ENCODE assay signal across 29 cellular contexts in the genomic region with DNA sequence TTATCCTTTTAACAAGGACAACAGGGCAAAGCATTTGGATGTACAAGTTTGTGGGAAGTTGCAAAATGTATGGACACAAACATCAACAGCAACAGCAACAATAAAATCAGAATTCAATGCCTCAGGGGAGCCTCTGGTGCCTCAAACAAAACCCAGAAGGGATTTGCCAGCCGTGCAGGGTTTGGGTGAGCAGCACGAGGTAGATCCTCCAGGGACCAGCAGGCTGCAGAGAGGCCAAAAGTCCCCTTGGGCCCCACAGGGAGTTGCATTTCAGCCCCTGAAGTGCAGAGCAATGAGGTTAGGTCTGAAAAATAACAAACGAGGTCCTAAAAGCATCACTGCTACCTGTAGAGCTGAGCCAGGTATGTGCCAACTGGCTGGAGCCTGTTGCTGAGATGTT. TPM values are rescaled to one million over a fixed set of nuclear protein-coding genes. Genes with fewer than 3 reads are reported as not detected.
"Had no signal": no experiment of that assay in that cellular context is flagged by ENCODE, and none has a peak within 500 bp of the region (broad histone marks: within the 10 kb centered on the region; RNA-seq: fewer than 3 reads in every experiment).

No MANE protein-coding gene starts in this region.

- H3K4me1 Mint-ChIP-seq: activated CD4-positive, alpha-beta T cell treated with anti-CD3 and anti-CD28 coated beads for 36 hours; activated CD4-positive, alpha-beta T cell treated with anti-CD3 and anti-CD28 coated beads, Interleukin-2, amount 10 ng/mL, durations not matched to agents 24 days and 14 days; activated CD8-positive, alpha-beta memory T cell treated with anti-CD3 and anti-CD28 coated beads, Interleukin-2, amount 10 ng/mL, durations not matched to agents 7 days and 5 days; activated naive CD4-positive, alpha-beta T cell treated with anti-CD3 and anti-CD28 coated beads, Interleukin-2, amount 10 ng/mL, durations not matched to agents 7 days and 5 days; activated naive CD8-positive, alpha-beta T cell treated with anti-CD3 and anti-CD28 coated beads, Interleukin-2, amount 10 ng/mL, durations not matched to agents 7 days and 5 days had no signal

- H3K27ac Mint-ChIP-seq: activated CD4-positive, alpha-beta memory T cell treated with anti-CD3 and anti-CD28 coated beads for 36 hours; activated CD4-positive, alpha-beta T cell treated with anti-CD3 and anti-CD28 coated beads for 36 hours; activated CD4-positive, alpha-beta T cell treated with anti-CD3 and anti-CD28 coated beads, Interleukin-2, amount 10 ng/mL, durations not matched to agents 24 days and 14 days; activated CD8-positive, alpha-beta memory T cell treated with anti-CD3 and anti-CD28 coated beads, Interleukin-2, amount 10 ng/mL, durations not matched to agents 7 days and 5 days; activated CD8-positive, alpha-beta T cell treated with anti-CD3 and anti-CD28 coated beads, Interleukin-2, amount 10 ng/mL, durations not matched to agents 7 days and 5 days; activated naive CD4-positive, alpha-beta T cell treated with anti-CD3 and anti-CD28 coated beads, Interleukin-2, amount 10 ng/mL, durations not matched to agents 7 days and 5 days; activated naive CD4-positive, alpha-beta T cell treated with anti-CD3 and anti-CD28 coated beads, Interleukin-2, amount 50 U/mL, for 72 hours; activated naive CD8-positive, alpha-beta T cell treated with anti-CD3 and anti-CD28 coated beads, Interleukin-2, amount 10 ng/mL, durations not matched to agents 7 days and 5 days; activated T-helper 1 cell treated with anti-CD3 and anti-CD28 coated beads, Interleukin-12 subunit alpha, Interleukin-12 subunit beta, Interleukin-2, Interleukin-4 antibody, amounts not matched to agents 30 ng/mL and 10 ng/mL and 1 ng/mL, durations not matched to agents 14 hours and 24 hours and 36 hours; activated T-helper 2 cell treated with anti-CD3 and anti-CD28 coated beads, Interferon-gamma antibody, Interleukin-2, Interleukin-4, amounts not matched to agents 10 μg/mL and 5 μg/mL and 100 μg/mL, durations not matched to agents 14 hours and 24 hours and 36 hours; brain had no signal

- H3K9me3 Mint-ChIP-seq: activated CD4-positive, alpha-beta memory T cell treated with anti-CD3 and anti-CD28 coated beads for 36 hours; activated CD4-positive, alpha-beta T cell treated with anti-CD3 and anti-CD28 coated beads, Interleukin-2, amount 10 ng/mL, durations not matched to agents 24 days and 14 days; activated naive CD4-positive, alpha-beta T cell treated with anti-CD3 and anti-CD28 coated beads, Interleukin-2, amount 10 ng/mL, durations not matched to agents 7 days and 5 days; activated naive CD4-positive, alpha-beta T cell treated with anti-CD3 and anti-CD28 coated beads, Interleukin-2, amount 50 U/mL, for 72 hours; activated naive CD8-positive, alpha-beta T cell treated with anti-CD3 and anti-CD28 coated beads, Interleukin-2, amount 10 ng/mL, durations not matched to agents 7 days and 5 days; activated T-helper 1 cell treated with anti-CD3 and anti-CD28 coated beads, Interleukin-12 subunit alpha, Interleukin-12 subunit beta, Interleukin-2, Interleukin-4 antibody, amounts not matched to agents 30 ng/mL and 10 ng/mL and 1 ng/mL, durations not matched to agents 14 hours and 24 hours and 36 hours; activated T-helper 2 cell treated with anti-CD3 and anti-CD28 coated beads, Interferon-gamma antibody, Interleukin-2, Interleukin-4, amounts not matched to agents 10 μg/mL and 5 μg/mL and 100 μg/mL, durations not matched to agents 14 hours and 24 hours and 36 hours had no signal

- H3K36me3 Mint-ChIP-seq: activated CD4-positive, alpha-beta memory T cell treated with anti-CD3 and anti-CD28 coated beads for 36 hours; activated CD8-positive, alpha-beta memory T cell treated with anti-CD3 and anti-CD28 coated beads, Interleukin-2, amount 10 ng/mL, durations not matched to agents 7 days and 5 days; activated naive CD4-positive, alpha-beta T cell treated with anti-CD3 and anti-CD28 coated beads, Interleukin-2, amount 10 ng/mL, durations not matched to agents 7 days and 5 days; activated naive CD4-positive, alpha-beta T cell treated with anti-CD3 and anti-CD28 coated beads, Interleukin-2, amount 50 U/mL, for 72 hours; activated naive CD8-positive, alpha-beta T cell treated with anti-CD3 and anti-CD28 coated beads, Interleukin-2, amount 10 ng/mL, durations not matched to agents 7 days and 5 days; brain had no signal

- H3K27me3 ChIP-seq: ascending aorta, breast epithelium, cardiac muscle cell, colonic mucosa had no signal

- DNase-seq: activated CD4-positive, alpha-beta memory T cell treated with anti-CD3 and anti-CD28 coated beads for 36 hours; activated CD4-positive, alpha-beta T cell treated with anti-CD3 and anti-CD28 coated beads for 36 hours; activated CD4-positive, alpha-beta T cell treated with anti-CD3 and anti-CD28 coated beads, Interleukin-2, amount 10 ng/mL, durations not matched to agents 24 days and 14 days; activated CD4-positive, CD25-positive, alpha-beta regulatory T cell; activated CD4-positive, CD25-positive, alpha-beta regulatory T cell treated with anti-CD3 and anti-CD28 coated beads, Interleukin-2, amount 50 U/mL, for 72 hours; activated CD8-positive, alpha-beta memory T cell treated with anti-CD3 and anti-CD28 coated beads, Interleukin-2, amount 10 ng/mL, durations not matched to agents 7 days and 5 days; activated CD8-positive, alpha-beta memory T cell treated with anti-CD3 and anti-CD28 coated beads, Interleukin-2, amount 50 U/mL, for 4 hours; activated CD8-positive, alpha-beta T cell treated with anti-CD3 and anti-CD28 coated beads, Interleukin-2, amount 10 ng/mL, durations not matched to agents 7 days and 5 days; activated effector memory CD4-positive, alpha-beta T cell treated with anti-CD3 and anti-CD28 coated beads, Interleukin-2, amount 50 U/mL, for 16 hours; activated naive CD4-positive, alpha-beta T cell treated with anti-CD3 and anti-CD28 coated beads, Interleukin-2, amount 10 ng/mL, durations not matched to agents 7 days and 5 days; activated naive CD8-positive, alpha-beta T cell treated with anti-CD3 and anti-CD28 coated beads, Interleukin-2, amount 10 ng/mL, durations not matched to agents 7 days and 5 days; activated T-cell treated with anti-CD3 and anti-CD28 coated beads, Interleukin-2, amount 50 U/mL, for 1 hour; activated T-cell treated with anti-CD3 and anti-CD28 coated beads, Interleukin-2, amount 50 U/mL, for 48 hours; central memory CD4-positive, alpha-beta T cell; cerebellar nuclear complex; colonic mucosa; effector CD8-positive, alpha-beta T cell; foreskin fibroblast; T-helper 2 cell had no signal

- H3K27ac ChIP-seq: ascending aorta, breast epithelium, cardiac muscle cell, colonic mucosa, epithelial cell of prostate had no signal

- H3K4me1 ChIP-seq: ascending aorta, breast epithelium, colonic mucosa had no signal

- H3K4me3 ChIP-seq: ascending aorta, breast epithelium, cardiac muscle cell, colonic mucosa had no signal

- H3K27me3 Mint-ChIP-seq: activated CD4-positive, alpha-beta memory T cell treated with anti-CD3 and anti-CD28 coated beads for 36 hours; activated CD4-positive, alpha-beta T cell treated with anti-CD3 and anti-CD28 coated beads for 36 hours; activated CD4-positive, alpha-beta T cell treated with anti-CD3 and anti-CD28 coated beads, Interleukin-2, amount 10 ng/mL, durations not matched to agents 24 days and 14 days; activated CD8-positive, alpha-beta memory T cell treated with anti-CD3 and anti-CD28 coated beads, Interleukin-2, amount 10 ng/mL, durations not matched to agents 7 days and 5 days; activated naive CD4-positive, alpha-beta T cell treated with anti-CD3 and anti-CD28 coated beads, Interleukin-2, amount 10 ng/mL, durations not matched to agents 7 days and 5 days; activated naive CD8-positive, alpha-beta T cell treated with anti-CD3 and anti-CD28 coated beads, Interleukin-2, amount 10 ng/mL, durations not matched to agents 7 days and 5 days had no signal

- H3K36me3 ChIP-seq: ascending aorta, breast epithelium, cardiac muscle cell, colonic mucosa had no signal

- H3K9me3 ChIP-seq: ascending aorta, breast epithelium, colonic mucosa had no signal

- ATAC-seq: activated CD4-positive, alpha-beta T cell treated with anti-CD3 and anti-CD28 coated beads for 36 hours; activated CD8-positive, alpha-beta memory T cell treated with anti-CD3 and anti-CD28 coated beads, Interleukin-2, amount 10 ng/mL, durations not matched to agents 7 days and 5 days; activated CD8-positive, alpha-beta T cell treated with anti-CD3 and anti-CD28 coated beads, Interleukin-2, amount 10 ng/mL, durations not matched to agents 7 days and 5 days; activated naive CD4-positive, alpha-beta T cell treated with anti-CD3 and anti-CD28 coated beads, Interleukin-2, amount 50 U/mL, for 72 hours had no signal

- H3K4me3 Mint-ChIP-seq: activated CD4-positive, alpha-beta memory T cell treated with anti-CD3 and anti-CD28 coated beads for 36 hours; activated CD4-positive, alpha-beta T cell treated with anti-CD3 and anti-CD28 coated beads for 36 hours; activated CD4-positive, alpha-beta T cell treated with anti-CD3 and anti-CD28 coated beads, Interleukin-2, amount 10 ng/mL, durations not matched to agents 24 days and 14 days; activated CD8-positive, alpha-beta memory T cell treated with anti-CD3 and anti-CD28 coated beads, Interleukin-2, amount 10 ng/mL, durations not matched to agents 7 days and 5 days; activated CD8-positive, alpha-beta T cell treated with anti-CD3 and anti-CD28 coated beads, Interleukin-2, amount 10 ng/mL, durations not matched to agents 7 days and 5 days; activated naive CD4-positive, alpha-beta T cell treated with anti-CD3 and anti-CD28 coated beads, Interleukin-2, amount 10 ng/mL, durations not matched to agents 7 days and 5 days; activated naive CD8-positive, alpha-beta T cell treated with anti-CD3 and anti-CD28 coated beads, Interleukin-2, amount 10 ng/mL, durations not matched to agents 7 days and 5 days; activated T-helper 1 cell treated with anti-CD3 and anti-CD28 coated beads, Interleukin-12 subunit alpha, Interleukin-12 subunit beta, Interleukin-2, Interleukin-4 antibody, amounts not matched to agents 30 ng/mL and 10 ng/mL and 1 ng/mL, durations not matched to agents 14 hours and 24 hours and 36 hours; brain had no signal

RNA-seq across cellular contexts. Expression of gene CPXM2, which starts 51.7 kb away (rescaled TPM):
- total RNA-seq: activated CD4-positive, alpha-beta memory T cell treated with anti-CD3 and anti-CD28 coated beads for 36 hours; activated CD4-positive, alpha-beta T cell treated with anti-CD3 and anti-CD28 coated beads for 36 hours; activated CD4-positive, alpha-beta T cell treated with anti-CD3 and anti-CD28 coated beads, Interleukin-2, amount 10 ng/mL, durations not matched to agents 24 days and 14 days; activated CD8-positive, alpha-beta memory T cell treated with anti-CD3 and anti-CD28 coated beads for 36 hours; activated CD8-positive, alpha-beta memory T cell treated with anti-CD3 and anti-CD28 coated beads, Interleukin-2, amount 10 ng/mL, durations not matched to agents 7 days and 5 days; activated CD8-positive, alpha-beta T cell treated with anti-CD3 and anti-CD28 coated beads, Interleukin-2, amount 10 ng/mL, durations not matched to agents 7 days and 5 days; activated naive CD4-positive, alpha-beta T cell treated with anti-CD3 and anti-CD28 coated beads, Interleukin-2, amount 50 U/mL, for 72 hours; activated naive CD8-positive, alpha-beta T cell treated with anti-CD3 and anti-CD28 coated beads, Interleukin-2, amount 10 ng/mL, durations not matched to agents 7 days and 5 days; activated T-helper 1 cell treated with anti-CD3 and anti-CD28 coated beads, Interleukin-12 subunit alpha, Interleukin-12 subunit beta, Interleukin-2, Interleukin-4 antibody, amounts not matched to agents 30 ng/mL and 10 ng/mL and 1 ng/mL, durations not matched to agents 14 hours and 24 hours and 36 hours; activated T-helper 2 cell treated with anti-CD3 and anti-CD28 coated beads, Interferon-gamma antibody, Interleukin-2, Interleukin-4, amounts not matched to agents 10 μg/mL and 5 μg/mL and 100 μg/mL, durations not matched to agents 14 hours and 24 hours and 36 hours; T-helper 1 cell treated with Interleukin-12 subunit alpha and Interleukin-12 subunit beta and Interleukin-4 antibody, amounts not matched to agents 30 ng/mL and 1 ng/mL, for 36 hours had no signal
